ENCODE assay signal across 8 cellular contexts in the genomic region with DNA sequence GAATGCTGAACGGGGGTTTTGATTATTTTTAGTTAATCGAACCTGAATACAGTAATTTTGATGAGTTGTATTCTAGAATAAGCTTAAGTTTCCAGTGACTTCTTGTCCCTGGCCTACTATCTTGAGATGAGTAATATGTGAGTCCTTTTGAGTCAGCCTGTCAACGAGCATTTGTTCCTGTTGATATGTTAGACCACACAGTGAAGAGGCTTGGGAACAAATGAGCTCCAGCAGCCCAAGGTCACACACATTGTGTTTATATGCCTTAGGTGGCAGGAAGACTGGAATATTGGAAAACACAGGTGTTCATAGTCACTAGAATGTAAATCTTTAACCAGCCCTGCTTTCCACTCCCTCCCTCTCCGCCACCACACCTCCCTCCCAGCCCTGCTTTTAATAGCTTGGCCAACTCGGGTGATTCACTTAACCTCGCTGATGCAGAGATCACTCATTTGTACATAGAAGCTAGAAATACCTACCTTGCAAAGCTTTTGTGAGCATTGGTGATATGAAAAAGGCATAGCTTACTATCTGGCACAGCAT. TPM values are rescaled to one million over a fixed set of nuclear protein-coding genes. Genes with fewer than 3 reads are reported as not detected.
DNase-seq lines count a peak whose midpoint lies in the region; TF ChIP-seq lines count a peak whose summit lies in the region.

No MANE protein-coding gene starts in this region.

- TF ChIP-seq POLR2A in esophagus squamous epithelium (IDR thresholded peaks at IDR 0.05) (no peak), suprapubic skin (IDR thresholded peaks at IDR 0.05) (no peak)

- H3K4me3 ChIP-seq in esophagus squamous epithelium, result no peak overlapping the region
- no peak overlapping the region for H3K4me3 ChIP-seq in suprapubic skin

- TF ChIP-seq EP300 in suprapubic skin (IDR thresholded peaks at IDR 0.05), result no peak

- H3K36me3 ChIP-seq in esophagus squamous epithelium (peaks cover 0 to 12% (median 0%) of the 10 kb centered on the region in 3 donors), suprapubic skin (peaks cover 7% of the 10 kb centered on the region)

- no peak for TF ChIP-seq CTCF in esophagus squamous epithelium (IDR thresholded peaks at IDR 0.05)
- no peak for TF ChIP-seq CTCF in suprapubic skin (IDR thresholded peaks at IDR 0.05)

- DNase-seq in NCI-H1417 (lab: John Stamatoyannopoulos, UW) (peak; percentile 3 to 53 (median 10)), NCI-H1417 treated with DMSO at 0.1 percent for 48 hours (lab: John Stamatoyannopoulos, UW) (no peak), H4 (ENCODE audit: low spot score) (peak; percentile 53), NCI-H2029 treated with DMSO at 0.1 percent for 48 hours (lab: John Stamatoyannopoulos, UW) (peak; percentile 60), esophagus squamous epithelium (lab: John Stamatoyannopoulos, UW) (no peak), suprapubic skin (ENCODE audit: low spot score in 2 of 2) (no peak), NCI-H1694 treated with DMSO at 0.1 percent for 48 hours (lab: John Stamatoyannopoulos, UW) (no peak), NCI-H2171 treated with DMSO at 0.1 percent for 48 hours (lab: John Stamatoyannopoulos, UW) (no peak)

- no peaks in the 10 kb centered on the region for H3K27me3 ChIP-seq in esophagus squamous epithelium
- H3K27me3 ChIP-seq in suprapubic skin, result no peaks in the 10 kb centered on the region

- H3K9me3 ChIP-seq in esophagus squamous epithelium, result no peaks in the 10 kb centered on the region
- H3K9me3 ChIP-seq in suprapubic skin, result no peaks in the 10 kb centered on the region

- WGBS in esophagus squamous epithelium, 2 donors, result 23 to 47% methylated on average over 6 of the region's 6 CpGs
- 51% methylated on average over 6 of the region's 6 CpGs for WGBS in suprapubic skin

- H3K27ac ChIP-seq in esophagus squamous epithelium, result peak overlapping the region; percentile 25 to 80 (median 72)
- peak overlapping the region; percentile 82 for H3K27ac ChIP-seq in suprapubic skin

- H3K4me1 ChIP-seq in esophagus squamous epithelium, result peaks cover 0 to 55% (median 22%) of the 10 kb centered on the region in 3 donors
- peaks cover 41% of the 10 kb centered on the region for H3K4me1 ChIP-seq in suprapubic skin

- intact Hi-C loops in esophagus squamous epithelium (cut with DNase I), result no loop called here

RNA-seq across cellular contexts. Expression of gene SMPDL3A, which starts 9.1 kb away (rescaled TPM):
- 12.9 and 15.5 TPM in 2 replicates for total RNA-seq in H4 (2014; rRNA removed; shearing (Covaris generic))
- total RNA-seq in esophagus squamous epithelium (10 to 100 TPM; 15.4 to 21.7 (median 16.6) TPM), suprapubic skin (100 to 1,000 TPM in 1 of 4 donors, 10 to 100 TPM in 3; 82.5 to 111 (median 91.8) TPM)

RNA-seq across cellular contexts. Expression of gene FABP7, which starts 18.7 kb away (rescaled TPM):
- total RNA-seq in H4 (2014; rRNA removed; shearing (Covaris generic)), result not detected in 2 replicates
- not detected for total RNA-seq in esophagus squamous epithelium
- 10 to 100 TPM; 11.8 to 35.6 (median 22.9) TPM for total RNA-seq in suprapubic skin

Comparison
In these comparisons a context has a peak if more than half of its experiments do, and no peak if none do; other contexts are left out.
1. DNase-seq: peak in NCI-H1417 (3 of 3), H4 (single experiment) and NCI-H2029 treated with DMSO at 0.1 percent for 48 hours (single experiment); none in NCI-H1417 treated with DMSO at 0.1 percent for 48 hours (single experiment), esophagus squamous epithelium (single experiment), suprapubic skin (0 of 2), NCI-H1694 treated with DMSO at 0.1 percent for 48 hours (single experiment) and NCI-H2171 treated with DMSO at 0.1 percent for 48 hours (single experiment).
2. RNA of gene FABP7, which starts 18.7 kb away (total RNA-seq): 11.8 to 35.6 TPM in suprapubic skin; not detected in H4 and not detected in esophagus squamous epithelium; every median in the first group is over 10 times any median in the second.